ENCODE assay signal across 14 cellular contexts in the genomic region with DNA sequence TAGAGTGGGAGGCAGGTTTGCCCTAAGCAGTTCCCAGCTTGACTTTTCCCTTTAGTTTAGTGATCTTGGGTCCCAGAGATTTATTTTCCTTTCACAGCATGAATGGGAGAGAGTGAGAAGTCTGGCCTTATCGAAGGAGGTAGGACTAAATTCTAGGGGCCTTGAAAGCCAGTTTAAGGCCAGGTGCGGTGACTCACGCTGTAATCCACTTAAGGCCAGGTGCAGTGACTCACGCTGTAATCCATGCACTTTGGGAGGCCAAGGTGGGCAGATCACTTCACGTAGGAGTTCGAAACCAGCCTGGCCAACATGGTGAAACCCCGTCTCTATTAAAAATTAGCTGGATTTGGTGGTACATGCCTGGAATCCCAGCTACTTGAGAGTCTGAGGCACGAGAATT.
A peak's percentile ranks its signal among the peaks of the same experiment; 100 is the strongest.
DNase-seq lines count a peak whose midpoint lies in the region; ATAC-seq and TF ChIP-seq lines count a peak whose summit lies in the region.
"Had no signal": no experiment of that assay in that cellular context is flagged by ENCODE, and none has a peak within 500 bp of the region (broad histone marks: within the 10 kb centered on the region; RNA-seq: fewer than 3 reads in every experiment).

No MANE protein-coding gene starts in this region.

- H3K27ac Mint-ChIP-seq in endodermal cell: peak overlapping the region; percentile 74
- H3K27ac Mint-ChIP-seq: B cell; CD8-positive, alpha-beta T cell; IgD-negative memory B cell had no signal

- H2AK5ac ChIP-seq in trophoblast cell (ENCODE audit: low read length): no peak overlapping the region

- no peaks in the 10 kb centered on the region for H3K9me2 ChIP-seq in HCT116 (ENCODE audit: insufficient read depth)

- H4K20me1 ChIP-seq in HCT116 (ENCODE audit: insufficient read depth): no peaks in the 10 kb centered on the region
- H4K20me1 ChIP-seq: BLaER1 treated with 17β-estradiol and CSF1 and Interleukin-3, amounts not matched to agents 10 nM and 100 nM had no signal

- H2AFZ ChIP-seq in HCT116 (ENCODE audit: low read depth, low read length, poor library complexity, severe bottlenecking) (no peak overlapping the region), trophoblast cell (ENCODE audit: insufficient read depth, low read length, poor library complexity) (no peak overlapping the region)
- H2AFZ ChIP-seq: GM23248 had no signal

- H3K9me3 Mint-ChIP-seq in endodermal cell: peaks cover 13% of the 10 kb centered on the region

- H4K91ac ChIP-seq in trophoblast cell (ENCODE audit: low read depth, low read length): no peak overlapping the region

- no peak for TF ChIP-seq POLR2A in HCT116 (IDR thresholded peaks at IDR 0.05; ENCODE audit: borderline replicate concordance, extremely low read depth, insufficient read depth, insufficient read length)

- H3K4ac ChIP-seq in trophoblast cell (ENCODE audit: low read depth, low read length): no peak overlapping the region

- RAD21 ChIA-PET in HCT116 (lab: Charles Lee; ENCODE audit: low non-redundant PET in 1 of 2, low total read pairs in 2 of 2, uncharacterized antibody in 2 of 2, unreplicated experiment in 2 of 2): no interaction called here

- H3K4me2 ChIP-seq in HCT116 (ENCODE audit: low read length) (no peak overlapping the region), trophoblast cell (ENCODE audit: low read length) (no peak overlapping the region)
- H3K4me2 ChIP-seq: BLaER1 treated with 17β-estradiol and CSF1 and Interleukin-3, amounts not matched to agents 10 nM and 100 nM had no signal

- ATAC-seq in HCT116: no peak
- no peak for ATAC-seq in GM21528 (IDR thresholded peaks at IDR 0.05; ENCODE audit: low FRiP score, unreplicated experiment)
- ATAC-seq: CD8-positive, alpha-beta T cell; HepG2 had no signal

- H3K27ac ChIP-seq in HCT116 (ENCODE audit: low read depth, low read length) (no peak overlapping the region), HUES48 (ENCODE audit: low read depth, low read length) (peak overlapping the region; percentile 9), endodermal cell (ENCODE audit: low read depth, low read length) (no peak overlapping the region), trophoblast cell (ENCODE audit: low read depth, low read length) (no peak overlapping the region)
- H3K27ac ChIP-seq: BLaER1 treated with 17β-estradiol and CSF1 and Interleukin-3, amounts not matched to agents 10 nM and 100 nM; GM23248 had no signal

- H3K79me2 ChIP-seq in HCT116 (ENCODE audit: insufficient read depth, low read length): no peaks in the 10 kb centered on the region
- no peaks in the 10 kb centered on the region for H3K79me2 ChIP-seq in trophoblast cell (ENCODE audit: control insufficient read depth, insufficient read depth, low read length, poor library complexity)

- no peak overlapping the region for H3K18ac ChIP-seq in trophoblast cell (ENCODE audit: low read length)

- H2BK120ac ChIP-seq in trophoblast cell (ENCODE audit: insufficient read depth, low read length, poor library complexity): no peak overlapping the region

- H3K9me3 ChIP-seq in HCT116 (ENCODE audit: control insufficient read depth in 1 of 2, insufficient read depth in 1 of 2, low read depth in 1 of 2, low read length in 2 of 2): no peaks in the 10 kb centered on the region
- no peaks in the 10 kb centered on the region for H3K9me3 ChIP-seq in HUES48 (ENCODE audit: control insufficient read depth, insufficient read depth, low read length)
- H3K9me3 ChIP-seq in endodermal cell (ENCODE audit: control insufficient read depth, low read length): peaks cover 32% of the 10 kb centered on the region
- no peaks in the 10 kb centered on the region for H3K9me3 ChIP-seq in trophoblast cell (ENCODE audit: insufficient read depth, low read depth, low read length)

- H3K9ac ChIP-seq in HCT116 (ENCODE audit: low read length) (no peak overlapping the region), HUES48 (ENCODE audit: low read depth, low read length) (no peak overlapping the region), endodermal cell (ENCODE audit: extremely low read depth, low read length, poor library complexity, severe bottlenecking) (no peak overlapping the region), trophoblast cell (ENCODE audit: low read length) (no peak overlapping the region)
- H3K9ac ChIP-seq: BLaER1 treated with 17β-estradiol and CSF1 and Interleukin-3, amounts not matched to agents 10 nM and 100 nM; GM23248 had no signal

- CTCF ChIA-PET in HCT116 (lab: Charles Lee): no interaction called here

- H3K36me3 Mint-ChIP-seq in endodermal cell (ENCODE audit: low read depth): no peaks in the 10 kb centered on the region
- H3K36me3 Mint-ChIP-seq: CD8-positive, alpha-beta T cell had no signal

- peaks cover 5% of the 10 kb centered on the region for H3K27me3 Mint-ChIP-seq in endodermal cell (ENCODE audit: insufficient read depth)
- H3K27me3 Mint-ChIP-seq: B cell, IgD-negative memory B cell had no signal

- no peak for TF ChIP-seq RAD21 in HCT116 (IDR thresholded peaks at IDR 0.05; ENCODE audit: low read depth)

- H3K79me1 ChIP-seq in trophoblast cell (ENCODE audit: low read length): no peaks in the 10 kb centered on the region

- H3K27me3 ChIP-seq in HCT116 (ENCODE audit: insufficient read depth, low read length) (no peaks in the 10 kb centered on the region), HUES48 (ENCODE audit: control insufficient read depth, insufficient read depth, low read length) (no peaks in the 10 kb centered on the region), endodermal cell (ENCODE audit: control insufficient read depth, insufficient read depth, low read length, poor library complexity, severe bottlenecking) (no peaks in the 10 kb centered on the region), trophoblast cell (ENCODE audit: insufficient read depth, low read length) (no peaks in the 10 kb centered on the region)
- H3K27me3 ChIP-seq: BLaER1 treated with 17β-estradiol and CSF1 and Interleukin-3, amounts not matched to agents 10 nM and 100 nM had no signal

- whole genome bisulfite sequencing in endodermal cell (ENCODE audit: insufficient coverage in 1 of 2, insufficient read length in 1 of 2), 2 experiments: 71 to 86% methylated on average over 7 to 8 of the region's 8 CpGs
- no CpG with 5 or more reads among the region's 8 CpGs for WGBS in trophoblast cell (ENCODE audit: extremely low coverage, insufficient coverage, insufficient read length)

- H3K36me3 ChIP-seq in HCT116 (ENCODE audit: control insufficient read depth in 1 of 2, insufficient read depth in 2 of 2, low read length in 2 of 2): no peaks in the 10 kb centered on the region
- no peaks in the 10 kb centered on the region for H3K36me3 ChIP-seq in HUES48 (ENCODE audit: control insufficient read depth, insufficient read depth, low read length)
- H3K36me3 ChIP-seq in endodermal cell (ENCODE audit: control insufficient read depth, insufficient read depth, low read length): no peaks in the 10 kb centered on the region
- no peaks in the 10 kb centered on the region for H3K36me3 ChIP-seq in trophoblast cell (ENCODE audit: control insufficient read depth in 1 of 2, insufficient read depth in 2 of 2, low read length in 2 of 2)
- H3K36me3 ChIP-seq: BLaER1 treated with 17β-estradiol and CSF1 and Interleukin-3, amounts not matched to agents 10 nM and 100 nM had no signal

- H3K4me1 Mint-ChIP-seq in endodermal cell: peaks cover 6% of the 10 kb centered on the region
- H3K4me1 Mint-ChIP-seq: B cell had no signal

- intact Hi-C loops in HCT116 (cut with micrococcal nuclease): no loop called here

- TF ChIP-seq CTCF in HCT116 (IDR thresholded peaks at IDR 0.05 in 2 of 3, conservative IDR thresholded peaks at IDR 0.05 in 1 of 3; ENCODE audit: borderline replicate concordance in 1 of 3, insufficient read depth in 1 of 3, low read depth in 2 of 3, low read length in 2 of 3) (no peak), endodermal cell (conservative IDR thresholded peaks at IDR 0.05) (no peak)

- no peak overlapping the region for H3K23ac ChIP-seq in trophoblast cell (ENCODE audit: low read length)

- peak; percentile 8 for DNase-seq in HCT116 (ENCODE audit: low read depth, low spot score)
- peak; percentile 86 for DNase-seq in endodermal cell
- DNase-seq in trophoblast cell: peak; percentile 17 to 51
- no peak for DNase-seq in activated gamma-delta T cell (lab: John Stamatoyannopoulos, UW)
- DNase-seq: Calu3; CD8-positive, alpha-beta T cell; GM23248; HCEC 1CT had no signal

- H3K4me3 Mint-ChIP-seq in endodermal cell: no peak overlapping the region
- H3K4me3 Mint-ChIP-seq: B cell; CD8-positive, alpha-beta T cell; IgD-negative memory B cell had no signal

- no peak overlapping the region for H2BK12ac ChIP-seq in trophoblast cell (ENCODE audit: low read length)

- H3K14ac ChIP-seq in trophoblast cell (ENCODE audit: low read length): no peak overlapping the region

- no peak overlapping the region for H4K8ac ChIP-seq in trophoblast cell (ENCODE audit: low read depth, low read length)

- no TSS peak for BruUV-seq in HCT116 (replicated peaks; lab: Mats Ljungman, UMichigan)

- H3K4me3 ChIP-seq in HCT116 (replicated peaks in 1 of 2; ENCODE audit: low read depth in 1 of 2, low read length in 2 of 2): no peak overlapping the region
- no peak overlapping the region for H3K4me3 ChIP-seq in HUES48 (ENCODE audit: low read depth, low read length)
- H3K4me3 ChIP-seq in endodermal cell (ENCODE audit: low read length): no peak overlapping the region
- H3K4me3 ChIP-seq in trophoblast cell (ENCODE audit: low read depth, low read length): no peak overlapping the region
- H3K4me3 ChIP-seq: BLaER1 treated with 17β-estradiol and CSF1 and Interleukin-3, amounts not matched to agents 10 nM and 100 nM; GM23248 had no signal

- no peak overlapping the region for H2BK5ac ChIP-seq in trophoblast cell (ENCODE audit: low read depth, low read length, poor library complexity)

- POLR2A ChIA-PET in HCT116 (lab: Charles Lee): no interaction called here

- H3K4me1 ChIP-seq in HCT116 (ENCODE audit: control insufficient read depth in 1 of 2, insufficient read depth in 2 of 2, low read length in 2 of 2): no peaks in the 10 kb centered on the region; a peak in 1 of 4 replicates
- H3K4me1 ChIP-seq in HUES48 (ENCODE audit: control insufficient read depth, insufficient read depth, low read length): no peaks in the 10 kb centered on the region
- H3K4me1 ChIP-seq in endodermal cell (ENCODE audit: control insufficient read depth, insufficient read depth, low read length): no peaks in the 10 kb centered on the region
- no peaks in the 10 kb centered on the region for H3K4me1 ChIP-seq in trophoblast cell (ENCODE audit: control insufficient read depth in 1 of 2, insufficient read depth in 2 of 2, low read length in 2 of 2)
- H3K4me1 ChIP-seq: BLaER1 treated with 17β-estradiol and CSF1 and Interleukin-3, amounts not matched to agents 10 nM and 100 nM had no signal

- no peak overlapping the region for H4K12ac ChIP-seq in trophoblast cell (ENCODE audit: low read depth, low read length)

TF ChIP-seq in HCT116, 20 proteins besides CTCF, POLR2A, EP300 and RAD21 (continues in another document):
- no peak for TF ChIP-seq EZH2phosphoT487 (IDR thresholded peaks at IDR 0.05; ENCODE audit: borderline replicate concordance)
- TF ChIP-seq TCF7L2 (IDR thresholded peaks at IDR 0.05; ENCODE audit: borderline replicate concordance, extremely low read depth, insufficient read depth, insufficient read length): no peak
